In the genomic region with DNA sequence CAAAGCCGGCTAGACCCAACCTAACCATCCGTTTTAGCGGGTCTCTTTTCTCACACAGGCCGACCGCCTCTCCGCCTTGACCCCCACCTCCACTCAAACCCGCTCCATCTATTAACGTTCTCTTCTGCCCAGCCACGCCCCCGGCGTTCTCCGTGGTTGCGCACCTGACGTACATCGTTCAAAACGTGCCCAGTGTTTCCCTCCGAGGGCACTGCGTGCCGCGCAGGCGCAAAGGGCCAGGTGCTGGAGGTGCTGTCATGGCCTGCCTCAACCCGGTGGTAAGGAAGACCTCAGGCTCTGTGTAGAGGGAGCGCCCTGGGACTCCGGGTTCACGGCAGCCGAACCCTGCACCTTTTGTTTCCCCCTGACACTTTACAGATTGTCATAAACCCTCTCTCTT, we compare ENCODE assay signal across 20 cellular contexts. TPM values are rescaled to one million over a fixed set of nuclear protein-coding genes. Genes with fewer than 3 reads are reported as not detected.
"Had no signal": no experiment of that assay in that cellular context is flagged by ENCODE, and none has a peak within 500 bp of the region (broad histone marks: within the 10 kb centered on the region; RNA-seq: fewer than 3 reads in every experiment).

A gene with protein sequence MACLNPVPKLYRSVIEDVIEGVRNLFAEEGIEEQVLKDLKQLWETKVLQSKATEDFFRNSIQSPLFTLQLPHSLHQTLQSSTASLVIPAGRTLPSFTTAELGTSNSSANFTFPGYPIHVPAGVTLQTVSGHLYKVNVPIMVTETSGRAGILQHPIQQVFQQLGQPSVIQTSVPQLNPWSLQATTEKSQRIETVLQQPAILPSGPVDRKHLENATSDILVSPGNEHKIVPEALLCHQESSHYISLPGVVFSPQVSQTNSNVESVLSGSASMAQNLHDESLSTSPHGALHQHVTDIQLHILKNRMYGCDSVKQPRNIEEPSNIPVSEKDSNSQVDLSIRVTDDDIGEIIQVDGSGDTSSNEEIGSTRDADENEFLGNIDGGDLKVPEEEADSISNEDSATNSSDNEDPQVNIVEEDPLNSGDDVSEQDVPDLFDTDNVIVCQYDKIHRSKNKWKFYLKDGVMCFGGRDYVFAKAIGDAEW (plus strand): TSS at position 239 of the 400 bp plus-strand sequence. CDS start 19 bp downstream, at position 258.

- H3K4me1 Mint-ChIP-seq: naive B cell, neural crest cell, WTC11 had no signal

- H3K36me3 ChIP-seq: cardiac muscle cell, left lung, spleen had no signal

- H3K27me3 ChIP-seq: cardiac muscle cell, left lung, spleen had no signal

- H3K4me1 ChIP-seq: left lung, spleen had no signal

- H3K36me3 Mint-ChIP-seq: activated naive CD8-positive, alpha-beta T cell; naive B cell had no signal

- H3K4me3 ChIP-seq: cardiac muscle cell, left lung, lung, spleen had no signal

- DNase-seq: activated naive CD4-positive, alpha-beta T cell; activated T-cell treated with anti-CD3 and anti-CD28 coated beads, Interleukin-2, amount 50 U/mL, for 1 hour; amniotic stem cell; effector CD4-positive, alpha-beta T cell; foreskin fibroblast; kidney; naive B cell; spleen; stimulated activated CD4-positive, alpha-beta T cell treated with anti-CD3 and anti-CD28 coated beads, Interleukin-4, amount 100 ng/mL, for 4 hours; T-helper 1 cell; trophoblast cell had no signal

- H3K4me3 Mint-ChIP-seq: activated naive CD8-positive, alpha-beta T cell; dendritic cell treated with granulocyte-macrophage colony-stimulating factor and Interleukin-4, amounts not matched to agents 40 ng/mL and 50 ng/mL, for 4 days; neural crest cell; WTC11 had no signal

- H3K27ac ChIP-seq: cardiac muscle cell, left lung, spleen had no signal

- H3K9me3 Mint-ChIP-seq: dendritic cell treated with granulocyte-macrophage colony-stimulating factor and Interleukin-4, amounts not matched to agents 40 ng/mL and 50 ng/mL, for 4 days had no signal

- H3K27ac Mint-ChIP-seq: activated naive CD8-positive, alpha-beta T cell; dendritic cell treated with granulocyte-macrophage colony-stimulating factor and Interleukin-4, amounts not matched to agents 40 ng/mL and 50 ng/mL, for 4 days; WTC11 had no signal

- ATAC-seq: left lung, WTC11 had no signal

RNA-seq across cellular contexts. Expression of the gene that starts here (rescaled TPM):
- total RNA-seq: epithelial cell of proximal tubule, mesenteric fat pad, neural crest cell, WTC11 had no signal
